In genomic region chr6:71537717-71538116, GRCh38 we compare ENCODE assay signal across 28 cellular contexts.
DNase-seq lines count a peak whose midpoint lies in the region; ATAC-seq, FAIRE-seq and TF ChIP-seq lines count a peak whose summit lies in the region.
"Had no signal": no experiment of that assay in that cellular context is flagged by ENCODE, and none has a peak within 500 bp of the region (broad histone marks: within the 10 kb centered on the region; RNA-seq: fewer than 3 reads in every experiment).

No MANE protein-coding gene starts in this region.

- no peak for FAIRE-seq in bronchial epithelial cell (lab: Jason Lieb, UNC)
- FAIRE-seq: GM12891 had no signal

- ATAC-seq in HG03342 (IDR thresholded peaks at IDR 0.05; ENCODE audit: unreplicated experiment) = no peak
- ATAC-seq: activated naive CD8-positive, alpha-beta T cell treated with anti-CD3 and anti-CD28 coated beads, Interleukin-2, amount 50 U/mL, for 24 hours; foreskin keratinocyte; left ventricle myocardium superior; mucosa of descending colon; Right ventricle myocardium inferior; stimulated activated effector memory CD8-positive, alpha-beta T cell treated with anti-CD3 and anti-CD28 coated beads, Interleukin-12 subunit alpha, Interleukin-12 subunit beta, amount 100 ng/mL, for 72 hours had no signal

- peak; percentile 56 for DNase-seq in AG10803 (ENCODE audit: low read depth)
- DNase-seq in LHCN-M2 (ENCODE audit: low read depth) = peak; percentile 52
- peak; percentile 20 for DNase-seq in bronchial epithelial cell (ENCODE audit: low read depth)
- DNase-seq in iris pigment epithelial cell (ENCODE audit: low read depth) = peak; percentile 36
- DNase-seq in HPDE6-E6E7 (ENCODE audit: extremely low spot score) = no peak
- DNase-seq in HEK293T (ENCODE audit: extremely low spot score) = no peak
- DNase-seq in NCI-H345 (lab: John Stamatoyannopoulos, UW) = no peak
- DNase-seq: activated B cell treated with CpG ODN at 0.5 μM for 24 hours; activated CD4-positive, alpha-beta T cell treated with anti-CD3 and anti-CD28 coated beads, Interleukin-2, amount 50 U/mL, for 48 hours; activated gamma-delta T cell; activated naive CD8-positive, alpha-beta T cell treated with anti-CD3 and anti-CD28 coated beads, Interleukin-2, amount 50 U/mL, for 24 hours; CD4-positive, alpha-beta memory T cell; DMS53; foreskin keratinocyte; left ventricle myocardium superior; MM.1S; mucosa of descending colon; NCI-H1436; NCI-H526 treated with DMSO at 0.1 percent for 48 hours; stimulated activated CD4-positive, alpha-beta T cell treated with anti-CD3 and anti-CD28 coated beads, Interleukin-1b, Interleukin-23, amount 100 ng/mL, for 48 hours; T1000; uterus had no signal

- TF ChIP-seq CTCF in AG10803 (conservative IDR thresholded peaks at IDR 0.05; ENCODE audit: low read length) = no peak
- no peak for TF ChIP-seq CTCF in bronchial epithelial cell (IDR thresholded peaks at IDR 0.05; ENCODE audit: insufficient read depth, low read length, severe bottlenecking)

- H3K36me3 ChIP-seq in bronchial epithelial cell (ENCODE audit: control insufficient read depth, insufficient read depth, low read length) = no peaks in the 10 kb centered on the region
- H3K36me3 ChIP-seq: cardiac muscle cell, neural progenitor cell, uterus had no signal

- no peaks in the 10 kb centered on the region for H3K27me3 ChIP-seq in bronchial epithelial cell (ENCODE audit: control insufficient read depth, insufficient read depth, low read length)
- H3K27me3 ChIP-seq: cardiac muscle cell, foreskin keratinocyte, neural progenitor cell, uterus had no signal

- CTCF ChIA-PET in HEK293T (lab: Yijun Ruan, JAX) = no interaction called here

- H3K4me3 ChIP-seq in AG10803 (ENCODE audit: low read length) (no peak overlapping the region), bronchial epithelial cell (ENCODE audit: low read depth, low read length) (no peak overlapping the region)
- H3K4me3 ChIP-seq: cardiac muscle cell, mucosa of descending colon, neural progenitor cell, uterus had no signal

- POLR2A ChIA-PET in HEK293T (lab: Yijun Ruan, JAX) = no interaction called here

TF ChIP-seq in HEK293T, 16 proteins besides CTCF, POLR2A, EP300 and RAD21:
- TF ChIP-seq BHLHE40 (IDR thresholded peaks at IDR 0.05; ENCODE audit: borderline replicate concordance) = no peak
- TF ChIP-seq, protein P1, sequence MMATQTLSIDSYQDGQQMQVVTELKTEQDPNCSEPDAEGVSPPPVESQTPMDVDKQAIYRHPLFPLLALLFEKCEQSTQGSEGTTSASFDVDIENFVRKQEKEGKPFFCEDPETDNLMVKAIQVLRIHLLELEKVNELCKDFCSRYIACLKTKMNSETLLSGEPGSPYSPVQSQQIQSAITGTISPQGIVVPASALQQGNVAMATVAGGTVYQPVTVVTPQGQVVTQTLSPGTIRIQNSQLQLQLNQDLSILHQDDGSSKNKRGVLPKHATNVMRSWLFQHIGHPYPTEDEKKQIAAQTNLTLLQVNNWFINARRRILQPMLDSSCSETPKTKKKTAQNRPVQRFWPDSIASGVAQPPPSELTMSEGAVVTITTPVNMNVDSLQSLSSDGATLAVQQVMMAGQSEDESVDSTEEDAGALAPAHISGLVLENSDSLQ (IDR thresholded peaks at IDR 0.05) = no peak
- TF ChIP-seq SP1 (IDR thresholded peaks at IDR 0.05) = no peak
- TF ChIP-seq L3MBTL2 (conservative IDR thresholded peaks at IDR 0.05) = no peak
- TF ChIP-seq FOXM1 (IDR thresholded peaks at IDR 0.05; ENCODE audit: borderline replicate concordance) = no peak
- TF ChIP-seq FOXK2 (IDR thresholded peaks at IDR 0.05) = no peak
- TF ChIP-seq HDGF (IDR thresholded peaks at IDR 0.05; ENCODE audit: borderline replicate concordance) = no peak
- no peak for TF ChIP-seq NFRKB (IDR thresholded peaks at IDR 0.05)
- no peak for TF ChIP-seq ARNT (IDR thresholded peaks at IDR 0.05)
- no peak for TF ChIP-seq ZNF384 (IDR thresholded peaks at IDR 0.05)
- no peak for TF ChIP-seq ELF4 (IDR thresholded peaks at IDR 0.05)
- TF ChIP-seq SUZ12 (IDR thresholded peaks at IDR 0.05) = no peak
- no peak for TF ChIP-seq FOXA1 (IDR thresholded peaks at IDR 0.05)
- no peak for TF ChIP-seq TARDBP (IDR thresholded peaks at IDR 0.05)
- no peak for TF ChIP-seq LEF1 (IDR thresholded peaks at IDR 0.05; ENCODE audit: borderline replicate concordance)
- TF ChIP-seq CTBP1 (IDR thresholded peaks at IDR 0.05; ENCODE audit: borderline replicate concordance) = no peak

Comparison
In these comparisons a context has a peak if more than half of its experiments do, and no peak if none do; other contexts are left out.
1. DNase-seq: peak in AG10803 (single experiment), LHCN-M2 (single experiment), bronchial epithelial cell (single experiment) and iris pigment epithelial cell (single experiment); none in HPDE6-E6E7 (single experiment), HEK293T (single experiment) and NCI-H345 (single experiment).